ENCODE assay signal across 8 cellular contexts in genomic region chr2:99141110-99142108, GRCh38. TPM values are rescaled to one million over a fixed set of nuclear protein-coding genes. Genes with fewer than 3 reads are reported as not detected.
DNase-seq lines count a peak whose midpoint lies in the region; ATAC-seq and TF ChIP-seq lines count a peak whose summit lies in the region.

Gene C2orf15, plus strand, starts transcription at chr2:99141707. Its CDS starts 8,852 bp downstream, at chr2:99150559.

- TF ChIP-seq CTCF in GM12865 (IDR thresholded peaks at IDR 0.05; ENCODE audit: insufficient read depth, low read depth, low read length, missing control alignments) (no peak), osteoblast (IDR thresholded peaks at IDR 0.05; ENCODE audit: extremely low read depth, low read depth, low read length) (no peak), thoracic aorta (IDR thresholded peaks at IDR 0.05) (no peak)

- intact Hi-C loops in head of caudate nucleus (cut with DNase I) = loop anchor here (5.0 kb wide), 1 partner anchor 41 kb away; the partner anchor contains the start of genes MITD1 and MRPL30

- peaks cover 10% of the 10 kb centered on the region for H3K4me1 ChIP-seq in osteoblast (ENCODE audit: insufficient read depth, low read length)
- peaks cover 0 to 11% of the 10 kb centered on the region in 2 donors for H3K4me1 ChIP-seq in thoracic aorta (ENCODE audit: control insufficient read depth in 1 of 2, low read depth in 2 of 2)

- DNase-seq in GM12865 (ENCODE audit: low read depth) (peak; percentile 97), NCI-H1105 (lab: John Stamatoyannopoulos, UW) (peak; percentile 99), head of caudate nucleus (peak; percentile 84 to 98 (median 96)), osteoblast (ENCODE audit: insufficient read length, low spot score, missing footprints) (peak; percentile 96), thoracic aorta (ENCODE audit: low spot score) (peak; percentile 81)

- no peaks in the 10 kb centered on the region for H3K9me3 ChIP-seq in osteoblast (ENCODE audit: low read depth, low read length)
- no peaks in the 10 kb centered on the region for H3K9me3 ChIP-seq in thoracic aorta

- H3K4me3 Mint-ChIP-seq in activated naive CD8-positive, alpha-beta T cell = peak within 1 kb of the TSS; percentile 94

- H3K9me3 Mint-ChIP-seq in activated naive CD8-positive, alpha-beta T cell (ENCODE audit: low read depth) = no peaks in the 10 kb centered on the region

- H3K27me3 ChIP-seq in osteoblast (ENCODE audit: insufficient read depth, low read length) = peaks cover 14% of the 10 kb centered on the region
- H3K27me3 ChIP-seq in thoracic aorta (replicated peaks; ENCODE audit: insufficient read depth) = no peaks in the 10 kb centered on the region

- H3K79me2 ChIP-seq in osteoblast (ENCODE audit: insufficient read depth, low read length) = no peaks in the 10 kb centered on the region

- H3K4me1 Mint-ChIP-seq in activated naive CD8-positive, alpha-beta T cell (ENCODE audit: low read depth) = peaks cover 17% of the 10 kb centered on the region

- H3K4me3 ChIP-seq in GM12865 (ENCODE audit: low read depth, low read length) = peak within 1 kb of the TSS; percentile 71
- peak within 1 kb of the TSS; percentile 89 for H3K4me3 ChIP-seq in osteoblast (ENCODE audit: insufficient read depth, low read length)
- peak within 1 kb of the TSS; percentile 82 for H3K4me3 ChIP-seq in thoracic aorta

- peak within 1 kb of the TSS; percentile 89 for H3K27ac Mint-ChIP-seq in activated naive CD8-positive, alpha-beta T cell

- no peak within 1 kb of the TSS for H3K27ac ChIP-seq in osteoblast (ENCODE audit: low read depth, low read length)
- H3K27ac ChIP-seq in thoracic aorta = peak within 1 kb of the TSS; percentile 55 to 67

- peaks cover 10% of the 10 kb centered on the region for H3K36me3 Mint-ChIP-seq in activated naive CD8-positive, alpha-beta T cell

- no peaks in the 10 kb centered on the region for H4K20me1 ChIP-seq in osteoblast (ENCODE audit: insufficient read depth, low read length)

- H3K36me3 ChIP-seq in osteoblast (ENCODE audit: insufficient read depth, low read length) (no peaks in the 10 kb centered on the region), thoracic aorta (no peaks in the 10 kb centered on the region)

- no peaks in the 10 kb centered on the region for H3K27me3 Mint-ChIP-seq in activated naive CD8-positive, alpha-beta T cell

- ATAC-seq in HG02678 (IDR thresholded peaks at IDR 0.05; ENCODE audit: unreplicated experiment) = peak; percentile 89
- peak; percentile 94 for ATAC-seq in SK-N-SH treated with all-trans-retinoic acid at 6 μM for 48 hours
- ATAC-seq in thoracic aorta (ENCODE audit: insufficient number of reproducible peaks, low FRiP score, low read depth) = peak; percentile 91

- H2AFZ ChIP-seq in osteoblast (ENCODE audit: low read length) = peak within 1 kb of the TSS; percentile 88

- H3K4me2 ChIP-seq in osteoblast (ENCODE audit: insufficient read depth, low read length) = peak within 1 kb of the TSS; percentile 98

TF ChIP-seq in SK-N-SH treated with all-trans-retinoic acid at 6 μM for 48 hours, 23 proteins besides CTCF, POLR2A, EP300 and RAD21:
- no peak for TF ChIP-seq PATZ1 (CRISPR knock-in tag; IDR thresholded peaks at IDR 0.05; ENCODE audit: borderline replicate concordance)
- no peak for TF ChIP-seq BACH2 (CRISPR knock-in tag; IDR thresholded peaks at IDR 0.05; ENCODE audit: borderline replicate concordance)
- TF ChIP-seq TOX (CRISPR knock-in tag; IDR thresholded peaks at IDR 0.05; ENCODE audit: borderline replicate concordance) = no peak
- TF ChIP-seq PPARA (CRISPR knock-in tag; IDR thresholded peaks at IDR 0.05; ENCODE audit: borderline replicate concordance) = no peak
- TF ChIP-seq CREB5 (CRISPR knock-in tag; IDR thresholded peaks at IDR 0.05; ENCODE audit: low read depth) = no peak
- no peak for TF ChIP-seq GLIS3 (CRISPR knock-in tag; IDR thresholded peaks at IDR 0.05)
- no peak for TF ChIP-seq ISL1 (CRISPR knock-in tag; IDR thresholded peaks at IDR 0.05)
- TF ChIP-seq TSHZ2 (CRISPR knock-in tag; IDR thresholded peaks at IDR 0.05) = no peak

RNA-seq across cellular contexts. Expression of gene C2orf15, which starts in this region (rescaled TPM):
- total RNA-seq in osteoblast (0.59 TPM in 1 of 2 replicates, not detected in the other), thoracic aorta (1 to 10 TPM in 1 of 2 donors, not detected in 1; 4.9 TPM)

Comparison
In these comparisons a context has a peak if more than half of its experiments do, and no peak if none do; other contexts are left out.
1. Peak in DNase-seq, H3K4me3 ChIP-seq and H3K4me2 ChIP-seq in osteoblast; RNA of the gene not detected or under 1 TPM.